In the genomic region with DNA sequence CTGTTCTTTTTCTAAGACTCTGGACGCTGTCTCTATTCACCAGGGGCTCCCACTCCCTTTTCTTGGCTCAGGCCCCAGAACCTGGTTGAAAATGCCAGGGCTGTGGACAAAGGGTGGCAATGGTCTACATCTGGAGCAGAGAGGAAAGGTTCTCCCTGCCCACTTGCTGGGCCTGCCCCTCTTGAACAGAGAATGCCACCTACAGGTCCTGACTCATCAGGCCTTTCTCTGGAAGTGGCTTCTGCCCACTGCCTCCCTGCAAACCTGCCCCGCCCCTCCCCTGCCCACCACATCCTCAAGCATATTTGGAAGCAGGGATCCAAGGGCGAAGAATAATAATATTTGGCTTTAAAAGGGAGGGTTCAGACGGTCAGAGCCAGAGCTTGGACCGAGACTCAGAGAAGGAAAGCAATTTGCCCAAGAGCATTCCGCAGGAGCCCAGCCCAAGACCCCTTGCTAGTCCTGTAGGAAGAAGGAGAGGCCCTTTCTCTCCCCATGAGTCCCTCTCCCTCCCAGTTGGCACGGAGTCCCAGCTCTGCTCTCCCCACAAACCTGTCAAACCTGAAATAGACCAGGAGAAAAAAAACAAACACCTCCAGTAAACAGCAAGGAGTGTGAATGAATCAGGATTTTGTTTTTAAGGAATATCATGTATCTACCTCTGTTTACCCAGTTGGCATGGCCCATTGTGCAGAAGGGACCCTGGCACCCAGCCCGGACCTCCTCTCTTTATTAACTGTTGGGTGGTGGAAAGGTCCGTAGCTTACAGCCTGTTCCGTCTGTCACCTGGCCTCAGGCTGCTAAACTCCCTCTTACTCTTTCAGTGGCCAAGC, we compare ENCODE assay signal across 8 cellular contexts. TPM values are rescaled to one million over a fixed set of nuclear protein-coding genes. Genes with fewer than 3 reads are reported as not detected.
A peak's percentile ranks its signal among the peaks of the same experiment; 100 is the strongest.
DNase-seq lines count a peak whose midpoint lies in the region; ATAC-seq and TF ChIP-seq lines count a peak whose summit lies in the region.

No MANE protein-coding gene starts in this region.

- no peak for TF ChIP-seq POLR2A in lower leg skin (IDR thresholded peaks at IDR 0.05)

- TF ChIP-seq CTCF in natural killer cell (IDR thresholded peaks at IDR 0.05) = no peak
- TF ChIP-seq CTCF in PC-9 (conservative IDR thresholded peaks at IDR 0.05) = no peak; the same call in 1 of the 2 replicates
- TF ChIP-seq CTCF in epithelial cell of esophagus (IDR thresholded peaks at IDR 0.05; ENCODE audit: insufficient read depth, low read depth, low read length, missing control alignments) = no peak
- no peak for TF ChIP-seq CTCF in lower leg skin (IDR thresholded peaks at IDR 0.05)

- no peak for ATAC-seq in natural killer cell treated with Interleukin-12 subunit alpha and Interleukin-12 subunit beta and Interleukin-15 and Interleukin-18, amount 100 ng/mL, for 72 hours
- no peak for ATAC-seq in natural killer cell
- ATAC-seq in HG02973 (IDR thresholded peaks at IDR 0.05; ENCODE audit: unreplicated experiment) = no peak

- peaks cover 44 to 52% of the 10 kb centered on the region in 2 donors for H3K4me1 Mint-ChIP-seq in natural killer cell treated with Interleukin-12 subunit alpha and Interleukin-12 subunit beta and Interleukin-15 and Interleukin-18, amount 100 ng/mL, for 72 hours (ENCODE audit: low read depth in 2 of 2)
- peaks cover 22% of the 10 kb centered on the region in 2 donors for H3K4me1 Mint-ChIP-seq in natural killer cell

- no peaks in the 10 kb centered on the region for H3K27me3 ChIP-seq in PC-9 (ENCODE audit: insufficient read depth, low read depth)

- 24 to 30% methylated on average over 10 of the region's 10 CpGs for WGBS in lower leg skin, 2 donors

- no peaks in the 10 kb centered on the region for H3K36me3 Mint-ChIP-seq in natural killer cell treated with Interleukin-12 subunit alpha and Interleukin-12 subunit beta and Interleukin-15 and Interleukin-18, amount 100 ng/mL, for 72 hours
- no peaks in the 10 kb centered on the region for H3K36me3 Mint-ChIP-seq in natural killer cell

- H3K4me3 ChIP-seq in PC-9 = peak overlapping the region; percentile 30; the same call in 1 of the 2 replicates
- H3K4me3 ChIP-seq in epithelial cell of esophagus (ENCODE audit: low read length) = no peak overlapping the region
- H3K4me3 ChIP-seq in lower leg skin (ENCODE audit: low read depth, poor library complexity, severe bottlenecking) = no peak overlapping the region

- peaks cover 12% of the 10 kb centered on the region for H3K79me2 ChIP-seq in PC-9 (ENCODE audit: low read depth)

- H3K27ac ChIP-seq in PC-9 = peak overlapping the region; percentile 100

- no TSS peak for BruUV-seq in PC-9 (replicated peaks; lab: Mats Ljungman, UMichigan)

- H3K27ac Mint-ChIP-seq in natural killer cell treated with Interleukin-12 subunit alpha and Interleukin-12 subunit beta and Interleukin-15 and Interleukin-18, amount 100 ng/mL, for 72 hours = peak overlapping the region in 1 of 2 donors; percentile 71
- H3K27ac Mint-ChIP-seq in natural killer cell = no peak overlapping the region

- no peaks in the 10 kb centered on the region for H3K9me2 ChIP-seq in PC-9 (ENCODE audit: insufficient read depth)

- H2AFZ ChIP-seq in PC-9 = no peak overlapping the region

- H3K36me3 ChIP-seq in PC-9 (ENCODE audit: low read depth) = no peaks in the 10 kb centered on the region

- H3F3A ChIP-seq in PC-9 (ENCODE audit: insufficient read depth, low read depth) = peaks cover 68% of the 10 kb centered on the region

- H3K9me3 Mint-ChIP-seq in natural killer cell treated with Interleukin-12 subunit alpha and Interleukin-12 subunit beta and Interleukin-15 and Interleukin-18, amount 100 ng/mL, for 72 hours = no peaks in the 10 kb centered on the region
- H3K9me3 Mint-ChIP-seq in natural killer cell = no peaks in the 10 kb centered on the region

- H4K20me1 ChIP-seq in PC-9 (ENCODE audit: insufficient read depth) = no peaks in the 10 kb centered on the region

- H3K4me3 Mint-ChIP-seq in natural killer cell treated with Interleukin-12 subunit alpha and Interleukin-12 subunit beta and Interleukin-15 and Interleukin-18, amount 100 ng/mL, for 72 hours = no peak overlapping the region
- H3K4me3 Mint-ChIP-seq in natural killer cell = no peak overlapping the region

- CTCF ChIA-PET in PC-9 (lab: Charles Lee) = interaction anchor here (0.7 to 1.3 kb wide), 3 partner anchors 8 to 916 kb away, joined by 4 to 12 read pairs (median 7); no protein-coding TSS in a partner anchor

- peak; percentile 1 for DNase-seq in natural killer cell treated with Interleukin-12 subunit alpha and Interleukin-12 subunit beta and Interleukin-15 and Interleukin-18, amount 100 ng/mL, for 72 hours (ENCODE audit: low spot score)
- no peak for DNase-seq in natural killer cell
- DNase-seq in PC-9 = peak; percentile 96 to 98
- DNase-seq in epithelial cell of esophagus (ENCODE audit: low read depth) = peak; percentile 90
- DNase-seq in stimulated activated CD4-positive, alpha-beta T cell treated with anti-CD3 and anti-CD28 coated beads, Interleukin-1b, Interleukin-23, amount 100 ng/mL, for 48 hours = peak; percentile 37
- no peak for DNase-seq in NOMO-1 treated with dmso at 0.1 percent for 144 hours (lab: John Stamatoyannopoulos, UW; ENCODE audit: unreplicated experiment)
- DNase-seq in lower leg skin (ENCODE audit: low spot score in 2 of 2) = no peak

- peak overlapping the region; percentile 76 for H3K4me2 ChIP-seq in PC-9

- H3K27me3 Mint-ChIP-seq in natural killer cell treated with Interleukin-12 subunit alpha and Interleukin-12 subunit beta and Interleukin-15 and Interleukin-18, amount 100 ng/mL, for 72 hours = no peaks in the 10 kb centered on the region
- H3K27me3 Mint-ChIP-seq in natural killer cell (ENCODE audit: low read depth in 2 of 2) = no peaks in the 10 kb centered on the region

- POLR2A ChIA-PET in PC-9 (lab: Charles Lee; ENCODE audit: unreplicated experiment) = interaction anchor here (0.5 to 1.5 kb wide), 7 partner anchors 8 to 1329 kb away, joined by 3 to 8 read pairs (median 4); no protein-coding TSS in a partner anchor

- H3K9me3 ChIP-seq in PC-9 (ENCODE audit: insufficient read depth, low read depth) = no peaks in the 10 kb centered on the region

- intact Hi-C loops in natural killer cell (cut with micrococcal nuclease) = no loop called here
- intact Hi-C loops in PC-9 (cut with micrococcal nuclease; ENCODE audit: unreplicated experiment) = loop anchor here (1.0 to 10.0 kb wide), 6 partner anchors 13 to 430 kb away; a partner anchor contains a TSS
- intact Hi-C loops in lower leg skin (cut with DNase I; ENCODE audit: low total_unique reads) = no loop called here

- peaks cover 87% of the 10 kb centered on the region for H3K4me1 ChIP-seq in PC-9 (replicated peaks; ENCODE audit: insufficient read depth)

RNA-seq across cellular contexts. Expression of a gene that starts 37.8 kb away (rescaled TPM):
- total RNA-seq in natural killer cell treated with Interleukin-12 subunit alpha and Interleukin-12 subunit beta and Interleukin-15 and Interleukin-18, amount 100 ng/mL, for 72 hours = 1 to 10 TPM; 4.0 to 8.1 TPM
- total RNA-seq in natural killer cell (1 to 10 TPM in 2 of 3 donors, under 1 TPM in 1; 0.97 to 1.8 (median 1.6) TPM), PC-9 (2021) (35.1 and 44.0 TPM in 2 replicates), lower leg skin (10 to 100 TPM; 17.4 to 66.8 (median 30.5) TPM)

Comparison
In these comparisons a context has a peak if more than half of its experiments do, and no peak if none do; other contexts are left out.
1. DNase-seq: peak in natural killer cell treated with Interleukin-12 subunit alpha and Interleukin-12 subunit beta and Interleukin-15 and Interleukin-18, amount 100 ng/mL, for 72 hours (single experiment), PC-9 (2 of 2), epithelial cell of esophagus (single experiment) and stimulated activated CD4-positive, alpha-beta T cell treated with anti-CD3 and anti-CD28 coated beads, Interleukin-1b, Interleukin-23, amount 100 ng/mL, for 48 hours (single experiment); none in natural killer cell (single experiment), NOMO-1 treated with dmso at 0.1 percent for 144 hours (single experiment) and lower leg skin (0 of 2).